ENCODE assay signal across 1 cellular context in the genomic region with DNA sequence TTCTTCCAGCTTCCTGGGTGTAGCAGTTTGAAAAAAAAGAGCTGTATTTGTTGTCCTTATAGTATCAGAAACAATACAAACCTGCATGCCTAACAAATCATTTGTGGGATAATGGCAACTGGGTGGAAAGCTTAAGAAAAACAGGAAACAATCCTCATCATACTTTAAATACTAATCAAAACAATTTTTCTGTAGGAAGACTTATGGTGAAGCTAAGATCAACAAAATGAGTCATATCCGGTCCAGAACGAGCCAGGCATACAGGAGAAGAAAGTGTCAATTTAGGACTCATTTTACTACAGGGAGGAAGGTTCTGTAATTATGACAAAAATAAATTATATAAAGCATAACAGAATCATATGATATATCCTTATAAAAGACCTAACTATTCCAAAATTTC.
TF ChIP-seq lines count a peak whose summit lies in the region.

No MANE protein-coding gene starts in this region.

TF ChIP-seq in GM23338, 12 proteins besides CTCF, POLR2A, EP300 and RAD21 (continued from another document):
- TF ChIP-seq, protein P1, sequence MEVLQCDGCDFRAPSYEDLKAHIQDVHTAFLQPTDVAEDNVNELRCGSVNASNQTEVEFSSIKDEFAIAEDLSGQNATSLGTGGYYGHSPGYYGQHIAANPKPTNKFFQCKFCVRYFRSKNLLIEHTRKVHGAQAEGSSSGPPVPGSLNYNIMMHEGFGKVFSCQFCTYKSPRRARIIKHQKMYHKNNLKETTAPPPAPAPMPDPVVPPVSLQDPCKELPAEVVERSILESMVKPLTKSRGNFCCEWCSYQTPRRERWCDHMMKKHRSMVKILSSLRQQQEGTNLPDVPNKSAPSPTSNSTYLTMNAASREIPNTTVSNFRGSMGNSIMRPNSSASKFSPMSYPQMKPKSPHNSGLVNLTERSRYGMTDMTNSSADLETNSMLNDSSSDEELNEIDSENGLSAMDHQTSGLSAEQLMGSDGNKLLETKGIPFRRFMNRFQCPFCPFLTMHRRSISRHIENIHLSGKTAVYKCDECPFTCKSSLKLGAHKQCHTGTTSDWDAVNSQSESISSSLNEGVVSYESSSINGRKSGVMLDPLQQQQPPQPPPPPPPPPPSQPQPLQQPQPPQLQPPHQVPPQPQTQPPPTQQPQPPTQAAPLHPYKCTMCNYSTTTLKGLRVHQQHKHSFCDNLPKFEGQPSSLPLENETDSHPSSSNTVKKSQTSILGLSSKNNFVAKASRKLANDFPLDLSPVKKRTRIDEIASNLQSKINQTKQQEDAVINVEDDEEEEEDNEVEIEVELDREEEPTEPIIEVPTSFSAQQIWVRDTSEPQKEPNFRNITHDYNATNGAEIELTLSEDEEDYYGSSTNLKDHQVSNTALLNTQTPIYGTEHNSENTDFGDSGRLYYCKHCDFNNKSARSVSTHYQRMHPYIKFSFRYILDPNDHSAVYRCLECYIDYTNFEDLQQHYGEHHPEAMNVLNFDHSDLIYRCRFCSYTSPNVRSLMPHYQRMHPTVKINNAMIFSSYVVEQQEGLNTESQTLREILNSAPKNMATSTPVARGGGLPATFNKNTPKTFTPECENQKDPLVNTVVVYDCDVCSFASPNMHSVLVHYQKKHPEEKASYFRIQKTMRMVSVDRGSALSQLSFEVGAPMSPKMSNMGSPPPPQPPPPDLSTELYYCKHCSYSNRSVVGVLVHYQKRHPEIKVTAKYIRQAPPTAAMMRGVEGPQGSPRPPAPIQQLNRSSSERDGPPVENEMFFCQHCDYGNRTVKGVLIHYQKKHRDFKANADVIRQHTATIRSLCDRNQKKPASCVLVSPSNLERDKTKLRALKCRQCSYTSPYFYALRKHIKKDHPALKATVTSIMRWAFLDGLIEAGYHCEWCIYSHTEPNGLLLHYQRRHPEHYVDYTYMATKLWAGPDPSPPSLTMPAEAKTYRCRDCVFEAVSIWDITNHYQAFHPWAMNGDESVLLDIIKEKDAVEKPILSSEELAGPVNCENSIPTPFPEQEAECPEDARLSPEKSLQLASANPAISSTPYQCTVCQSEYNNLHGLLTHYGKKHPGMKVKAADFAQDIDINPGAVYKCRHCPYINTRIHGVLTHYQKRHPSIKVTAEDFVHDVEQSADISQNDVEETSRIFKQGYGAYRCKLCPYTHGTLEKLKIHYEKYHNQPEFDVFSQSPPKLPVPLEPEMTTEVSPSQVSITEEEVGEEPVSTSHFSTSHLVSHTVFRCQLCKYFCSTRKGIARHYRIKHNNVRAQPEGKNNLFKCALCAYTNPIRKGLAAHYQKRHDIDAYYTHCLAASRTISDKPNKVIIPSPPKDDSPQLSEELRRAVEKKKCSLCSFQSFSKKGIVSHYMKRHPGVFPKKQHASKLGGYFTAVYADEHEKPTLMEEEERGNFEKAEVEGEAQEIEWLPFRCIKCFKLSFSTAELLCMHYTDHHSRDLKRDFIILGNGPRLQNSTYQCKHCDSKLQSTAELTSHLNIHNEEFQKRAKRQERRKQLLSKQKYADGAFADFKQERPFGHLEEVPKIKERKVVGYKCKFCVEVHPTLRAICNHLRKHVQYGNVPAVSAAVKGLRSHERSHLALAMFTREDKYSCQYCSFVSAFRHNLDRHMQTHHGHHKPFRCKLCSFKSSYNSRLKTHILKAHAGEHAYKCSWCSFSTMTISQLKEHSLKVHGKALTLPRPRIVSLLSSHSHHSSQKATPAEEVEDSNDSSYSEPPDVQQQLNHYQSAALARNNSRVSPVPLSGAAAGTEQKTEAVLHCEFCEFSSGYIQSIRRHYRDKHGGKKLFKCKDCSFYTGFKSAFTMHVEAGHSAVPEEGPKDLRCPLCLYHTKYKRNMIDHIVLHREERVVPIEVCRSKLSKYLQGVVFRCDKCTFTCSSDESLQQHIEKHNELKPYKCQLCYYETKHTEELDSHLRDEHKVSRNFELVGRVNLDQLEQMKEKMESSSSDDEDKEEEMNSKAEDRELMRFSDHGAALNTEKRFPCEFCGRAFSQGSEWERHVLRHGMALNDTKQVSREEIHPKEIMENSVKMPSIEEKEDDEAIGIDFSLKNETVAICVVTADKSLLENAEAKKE (CRISPR knock-in tag; IDR thresholded peaks at IDR 0.05): no peak
- TF ChIP-seq STAT1 (IDR thresholded peaks at IDR 0.05; ENCODE audit: unreplicated experiment): no peak
- TF ChIP-seq ZNF114 (CRISPR knock-in tag; IDR thresholded peaks at IDR 0.05): no peak
- TF ChIP-seq EZH2 (IDR thresholded peaks at IDR 0.05; ENCODE audit: low read depth, unreplicated experiment): no peak
- TF ChIP-seq CREB1 (CRISPR knock-in tag; IDR thresholded peaks at IDR 0.05; ENCODE audit: low read depth): no peak
